Comparison of ENCODE assay signal across 19 cellular contexts in genomic region chr7:105788816-105789349, GRCh38.
DNase-seq lines count a peak whose midpoint lies in the region; ATAC-seq and TF ChIP-seq lines count a peak whose summit lies in the region.
"Had no signal": no experiment of that assay in that cellular context is flagged by ENCODE, and none has a peak within 500 bp of the region (broad histone marks: within the 10 kb centered on the region; RNA-seq: fewer than 3 reads in every experiment).

No MANE protein-coding gene starts in this region.

- no peak overlapping the region for H3K27ac ChIP-seq in CD4-positive, CD25-positive, alpha-beta regulatory T cell (ENCODE audit: insufficient read depth, low read length, poor library complexity, severe bottlenecking)
- H3K27ac ChIP-seq in tibial artery = no peak overlapping the region
- H3K27ac ChIP-seq: BLaER1 treated with 17β-estradiol and CSF1 and Interleukin-3, amounts not matched to agents 10 nM and 100 nM had no signal

- H3K36me3 ChIP-seq in CD4-positive, CD25-positive, alpha-beta regulatory T cell (ENCODE audit: control insufficient read depth, insufficient read depth, low read length) = peaks cover 33% of the 10 kb centered on the region
- H3K36me3 ChIP-seq in tibial artery = peaks cover 6 to 13% (median 9%) of the 10 kb centered on the region in 3 donors

- peak overlapping the region in 2 of 3 donors; percentile 48 to 84 for H3K27ac Mint-ChIP-seq in CD4-positive, CD25-positive, alpha-beta regulatory T cell
- peak overlapping the region; percentile 54 for H3K27ac Mint-ChIP-seq in central memory CD8-positive, alpha-beta T cell (ENCODE audit: low read depth)
- H3K27ac Mint-ChIP-seq: B cell, IgD-negative memory B cell had no signal

- H3K4me3 ChIP-seq in CD4-positive, CD25-positive, alpha-beta regulatory T cell (ENCODE audit: low read depth, low read length) = no peak overlapping the region
- no peak overlapping the region for H3K4me3 ChIP-seq in tibial artery
- H3K4me3 ChIP-seq: BLaER1 treated with 17β-estradiol and CSF1 and Interleukin-3, amounts not matched to agents 10 nM and 100 nM had no signal

- H3K27me3 ChIP-seq in CD4-positive, CD25-positive, alpha-beta regulatory T cell (ENCODE audit: control insufficient read depth, insufficient read depth, low read length) = no peaks in the 10 kb centered on the region
- no peaks in the 10 kb centered on the region for H3K27me3 ChIP-seq in tibial artery
- H3K27me3 ChIP-seq: BLaER1 treated with 17β-estradiol and CSF1 and Interleukin-3, amounts not matched to agents 10 nM and 100 nM had no signal

- peaks cover 27% of the 10 kb centered on the region for H3K4me1 ChIP-seq in CD4-positive, CD25-positive, alpha-beta regulatory T cell (ENCODE audit: control insufficient read depth, insufficient read depth, low read length, poor library complexity, severe bottlenecking)
- H3K4me1 ChIP-seq in tibial artery = no peaks in the 10 kb centered on the region
- H3K4me1 ChIP-seq: BLaER1 treated with 17β-estradiol and CSF1 and Interleukin-3, amounts not matched to agents 10 nM and 100 nM had no signal

- H3K9me3 Mint-ChIP-seq in CD4-positive, CD25-positive, alpha-beta regulatory T cell = no peaks in the 10 kb centered on the region
- no peaks in the 10 kb centered on the region for H3K9me3 Mint-ChIP-seq in central memory CD8-positive, alpha-beta T cell
- H3K9me3 Mint-ChIP-seq: CD8-positive, alpha-beta memory T cell; IgD-negative memory B cell had no signal

- H3K36me3 Mint-ChIP-seq in CD4-positive, CD25-positive, alpha-beta regulatory T cell = peaks cover 34% of the 10 kb centered on the region
- peaks cover 3% of the 10 kb centered on the region for H3K36me3 Mint-ChIP-seq in central memory CD8-positive, alpha-beta T cell (ENCODE audit: insufficient read depth)

- no peaks in the 10 kb centered on the region for H3K27me3 Mint-ChIP-seq in CD4-positive, CD25-positive, alpha-beta regulatory T cell
- H3K27me3 Mint-ChIP-seq in central memory CD8-positive, alpha-beta T cell = no peaks in the 10 kb centered on the region
- H3K27me3 Mint-ChIP-seq: B cell; CD8-positive, alpha-beta memory T cell; IgD-negative memory B cell had no signal

- TF ChIP-seq CTCF in tibial artery (IDR thresholded peaks at IDR 0.05) = no peak

- DNase-seq in CD4-positive, CD25-positive, alpha-beta regulatory T cell = no peak
- DNase-seq in ELR (ENCODE audit: low read depth) (peak; percentile 40), NCI-H187 treated with DMSO at 0.1 percent for 48 hours (lab: John Stamatoyannopoulos, UW) (no peak), tibial artery (no peak)
- no peak for DNase-seq in central memory CD8-positive, alpha-beta T cell (ENCODE audit: low spot score in 2 of 2)
- DNase-seq in activated CD8-positive, alpha-beta memory T cell treated with anti-CD3 and anti-CD28 coated beads for 24 hours = no peak
- DNase-seq in activated T-cell treated with anti-CD3 and anti-CD28 coated beads, Interleukin-2, amount 50 U/mL, for 1 hour = no peak
- DNase-seq: CD8-positive, alpha-beta memory T cell; COR-L47; DMS 273 treated with DMSO at 0.1 percent for 48 hours; DMS53; HCEC 1CT; Karpas-422; KBM-7 had no signal

- no peak for ATAC-seq in CD4-positive, CD25-positive, alpha-beta regulatory T cell (ENCODE audit: low read depth in 2 of 2)
- peak; percentile 53 for ATAC-seq in HG02588 (IDR thresholded peaks at IDR 0.05; ENCODE audit: unreplicated experiment)
- no peak for ATAC-seq in central memory CD8-positive, alpha-beta T cell (replicated peaks; ENCODE audit: extremely low read depth, poor library complexity, severe bottlenecking)
- ATAC-seq: HepG2 had no signal

- no peaks in the 10 kb centered on the region for H3K9me3 ChIP-seq in CD4-positive, CD25-positive, alpha-beta regulatory T cell (ENCODE audit: control insufficient read depth in 2 of 2, low read length in 2 of 2)
- H3K9me3 ChIP-seq in tibial artery = no peaks in the 10 kb centered on the region
- H3K9me3 ChIP-seq: BLaER1 treated with 17β-estradiol and CSF1 and Interleukin-3, amounts not matched to agents 10 nM and 100 nM had no signal

- no peak overlapping the region for H3K4me3 Mint-ChIP-seq in CD4-positive, CD25-positive, alpha-beta regulatory T cell
- no peak overlapping the region for H3K4me3 Mint-ChIP-seq in central memory CD8-positive, alpha-beta T cell
- H3K4me3 Mint-ChIP-seq: B cell; CD8-positive, alpha-beta memory T cell; IgD-negative memory B cell had no signal

- intact Hi-C loops in tibial artery (cut with DNase I; ENCODE audit: low total_unique reads) = no loop called here

- H3K4me1 Mint-ChIP-seq in CD4-positive, CD25-positive, alpha-beta regulatory T cell = peaks cover 11 to 40% (median 27%) of the 10 kb centered on the region in 4 donors
- peaks cover 40% of the 10 kb centered on the region for H3K4me1 Mint-ChIP-seq in central memory CD8-positive, alpha-beta T cell
- H3K4me1 Mint-ChIP-seq: B cell, IgD-negative memory B cell had no signal
